In genomic region chr14:105492966-105493871, GRCh38 we compare ENCODE assay signal across 17 cellular contexts. TPM values are rescaled to one million over a fixed set of nuclear protein-coding genes. Genes with fewer than 3 reads are reported as not detected.
DNase-seq lines count a peak whose midpoint lies in the region; ATAC-seq and TF ChIP-seq lines count a peak whose summit lies in the region.
"Had no signal": no experiment of that assay in that cellular context is flagged by ENCODE, and none has a peak within 500 bp of the region (broad histone marks: within the 10 kb centered on the region; RNA-seq: fewer than 3 reads in every experiment).

No MANE protein-coding gene starts in this region.

- H3K36me3 ChIP-seq in WERI-Rb-1 (peaks cover 22% of the 10 kb centered on the region), lower lobe of right lung (peaks cover under 1% of the 10 kb centered on the region), transverse colon (no peaks in the 10 kb centered on the region)
- H3K36me3 ChIP-seq: adrenal gland had no signal

- H3K4me1 ChIP-seq in lower lobe of right lung (peaks cover 17% of the 10 kb centered on the region), transverse colon (peaks cover 14 to 30% (median 24%) of the 10 kb centered on the region in 4 donors)

- peak; percentile 9 for DNase-seq in activated naive CD4-positive, alpha-beta T cell treated with anti-CD3 and anti-CD28 coated beads, Interleukin-2, amount 50 U/mL, for 16 hours
- DNase-seq in activated naive CD4-positive, alpha-beta T cell treated with Interleukin-2 at 50 U/mL for 16 hours, result no peak
- DNase-seq in WERI-Rb-1 (no peak), lower lobe of right lung (peak; percentile 46), ureter (ENCODE audit: low spot score) (peak; percentile 46), transverse colon (no peak), medulla oblongata (ENCODE audit: extremely low spot score) (no peak)
- DNase-seq: EL; esophagus squamous epithelium; NK-92 treated with Interleukin-12 subunit alpha and Interleukin-12 subunit beta, amount 100 ng/mL, for 24 hours; stimulated activated CD4-positive, alpha-beta T cell treated with anti-CD3 and anti-CD28 coated beads, Interleukin-1b, Interleukin-23, amount 100 ng/mL, for 48 hours had no signal

- no peak for TF ChIP-seq EP300 in transverse colon (IDR thresholded peaks at IDR 0.05; ENCODE audit: low read depth)

- no peak for ATAC-seq in lower lobe of right lung
- no peak for ATAC-seq in GM21576 (IDR thresholded peaks at IDR 0.05; ENCODE audit: unreplicated experiment)

- 0 out of 2 replicates have a peak, but pooled peaks have one; percentile 12 for TF ChIP-seq CTCF in WERI-Rb-1 (IDR thresholded peaks at IDR 0.05; ENCODE audit: low read depth, low read length)
- TF ChIP-seq CTCF in lower lobe of right lung (IDR thresholded peaks at IDR 0.05), result no peak
- no peak for TF ChIP-seq CTCF in transverse colon (IDR thresholded peaks at IDR 0.05)

- 95% methylated on average over 14 of the region's 20 CpGs; no CpG with 5 or more reads in 1 of the 2 donors for WGBS in transverse colon (ENCODE audit: low coverage in 1 of 2), 2 donors

- in situ Hi-C loops in transverse colon (cut with MboI; ENCODE audit: low pct_ligation_motif_present in 1 of 4, low pct_unique_long_range_greater_than_20kb in 1 of 4, low sequenced_read_pairs in 3 of 4), result no loop called here

- H3K9me3 ChIP-seq in WERI-Rb-1 (ENCODE audit: severe bottlenecking), result no peaks in the 10 kb centered on the region
- H3K9me3 ChIP-seq in lower lobe of right lung, result no peaks in the 10 kb centered on the region
- no peaks in the 10 kb centered on the region for H3K9me3 ChIP-seq in transverse colon
- H3K9me3 ChIP-seq: adrenal gland, esophagus squamous epithelium had no signal

- H3K27ac ChIP-seq in WERI-Rb-1 (no peak overlapping the region), lower lobe of right lung (no peak overlapping the region), transverse colon (no peak overlapping the region)
- H3K27ac ChIP-seq: adrenal gland, esophagus squamous epithelium, parathyroid adenoma, SK-N-MC had no signal

- no peak for TF ChIP-seq POLR2A in transverse colon (IDR thresholded peaks at IDR 0.05)

- intact Hi-C loops in lower lobe of right lung (cut with DNase I) (no loop called here), transverse colon (cut with DNase I; ENCODE audit: low total_unique reads) (no loop called here)

- no peaks in the 10 kb centered on the region for H3K27me3 ChIP-seq in WERI-Rb-1 (ENCODE audit: insufficient read depth, low read depth, severe bottlenecking)
- H3K27me3 ChIP-seq in lower lobe of right lung (ENCODE audit: low read depth), result no peaks in the 10 kb centered on the region
- H3K27me3 ChIP-seq in transverse colon, result no peaks in the 10 kb centered on the region
- H3K27me3 ChIP-seq: adrenal gland, esophagus squamous epithelium had no signal

- no peak overlapping the region for H3K4me3 ChIP-seq in WERI-Rb-1 (ENCODE audit: low read depth, low read length)
- H3K4me3 ChIP-seq in lower lobe of right lung, result no peak overlapping the region
- H3K4me3 ChIP-seq in transverse colon, result no peak overlapping the region
- H3K4me3 ChIP-seq: adrenal gland, esophagus squamous epithelium, SK-N-MC had no signal

RNA-seq across cellular contexts. Expression of gene TEDC1, which starts 2.2 kb away (rescaled TPM):
- total RNA-seq in lower lobe of right lung (10.6 TPM), ureter (9.7 TPM), transverse colon (10 to 100 TPM; 10.8 to 52.9 (median 29.5) TPM)

RNA-seq across cellular contexts. Expression of gene CRIP1, which starts 6.5 kb away (rescaled TPM):
- total RNA-seq in lower lobe of right lung, result 237 TPM
- total RNA-seq in ureter, result 127 TPM
- total RNA-seq in transverse colon, result 100 to 1,000 TPM in 1 of 4 donors, 10 to 100 TPM in 2, not detected in 1; 16.9 to 246 (median 63.0) TPM
- total RNA-seq: H4, lung microvascular endothelial cell had no signal

RNA-seq across cellular contexts. Expression of gene CRIP2, which starts 18.6 kb away (rescaled TPM):
- total RNA-seq in lower lobe of right lung (143 TPM), ureter (186 TPM), transverse colon (10 to 100 TPM; 11.2 to 67.3 (median 22.4) TPM)

RNA-seq across cellular contexts. Expression of gene TMEM121, which starts 33.2 kb away (rescaled TPM):
- total RNA-seq in lower lobe of right lung (3.0 TPM), ureter (1.1 TPM), transverse colon (under 1 TPM in 2 of 4 donors, not detected in 2; 0.48 to 0.96 TPM)

Comparison
In these comparisons a context has a peak if more than half of its experiments do, and no peak if none do; other contexts are left out.
1. DNase-seq: peak in activated naive CD4-positive, alpha-beta T cell treated with anti-CD3 and anti-CD28 coated beads, Interleukin-2, amount 50 U/mL, for 16 hours (single experiment), lower lobe of right lung (single experiment) and ureter (single experiment); none in activated naive CD4-positive, alpha-beta T cell treated with Interleukin-2 at 50 U/mL for 16 hours (single experiment), WERI-Rb-1 (single experiment), transverse colon (single experiment) and medulla oblongata (single experiment).